ENCODE assay signal across 8 cellular contexts in genomic region chr6:158230967-158231550, GRCh38.
DNase-seq lines count a peak whose midpoint lies in the region; ATAC-seq and TF ChIP-seq lines count a peak whose summit lies in the region.

No MANE protein-coding gene starts in this region.

- no peak for DNase-seq in GM23338 (ENCODE audit: low spot score)
- DNase-seq in WERI-Rb-1: no peak
- no peak for DNase-seq in foreskin keratinocyte
- no peak for DNase-seq in stimulated activated CD4-positive, alpha-beta T cell treated with anti-CD3 and anti-CD28 coated beads, Interleukin-15, amount 100 ng/mL, for 24 hours
- DNase-seq in NCI-H1092 (lab: John Stamatoyannopoulos, UW): no peak
- DNase-seq in NCI-H1694 treated with DMSO at 0.1 percent for 48 hours (lab: John Stamatoyannopoulos, UW): no peak
- DNase-seq in CD1c-positive myeloid dendritic cell (ENCODE audit: extremely low spot score): no peak

- TF ChIP-seq CTCF in GM23338 (conservative IDR thresholded peaks at IDR 0.05; ENCODE audit: low read depth in 2 of 2) (no peak), WERI-Rb-1 (IDR thresholded peaks at IDR 0.05; ENCODE audit: low read depth, low read length) (no peak), foreskin keratinocyte (conservative IDR thresholded peaks at IDR 0.05) (no peak)

- H3K9ac ChIP-seq in skeletal muscle satellite cell (ENCODE audit: low read depth, low read length): peak overlapping the region; percentile 75

- H3K4me3 Mint-ChIP-seq in GM23338: peak overlapping the region; percentile 81

- peaks cover 20% of the 10 kb centered on the region for H3K27me3 Mint-ChIP-seq in GM23338 (ENCODE audit: insufficient read depth, low read depth, poor library complexity)

- H3K9me2 ChIP-seq in GM23338 (ENCODE audit: insufficient read depth): no peaks in the 10 kb centered on the region

- peaks cover 20% of the 10 kb centered on the region; the same call in 1 of the 2 replicates for H4K20me1 ChIP-seq in GM23338 (replicated peaks; ENCODE audit: insufficient read depth)

- no peaks in the 10 kb centered on the region for H3K9me3 ChIP-seq in WERI-Rb-1 (ENCODE audit: severe bottlenecking)
- no peaks in the 10 kb centered on the region for H3K9me3 ChIP-seq in skeletal muscle satellite cell (replicated peaks; ENCODE audit: low read length)

- H3K4me2 ChIP-seq in GM23338 (peak overlapping the region; percentile 81), skeletal muscle satellite cell (ENCODE audit: low read length) (peak overlapping the region; percentile 83)

- H3K36me3 ChIP-seq in GM23338 (ENCODE audit: insufficient read depth) (no peaks in the 10 kb centered on the region), WERI-Rb-1 (peaks cover 20% of the 10 kb centered on the region), skeletal muscle satellite cell (ENCODE audit: insufficient read depth, low read length) (no peaks in the 10 kb centered on the region)

- peak overlapping the region; percentile 83 for H2AFZ ChIP-seq in GM23338

- peaks cover 11% of the 10 kb centered on the region; the same call in 1 of the 3 replicates for H3K36me3 Mint-ChIP-seq in GM23338 (ENCODE audit: low read depth)

- H3K27ac ChIP-seq in GM23338 (ENCODE audit: low read depth) (peak overlapping the region; percentile 30; the same call in 1 of the 2 replicates), WERI-Rb-1 (peak overlapping the region; percentile 98), foreskin keratinocyte (peak overlapping the region; percentile 2)

- peaks cover 10% of the 10 kb centered on the region; the same call in 1 of the 2 replicates for H3F3A ChIP-seq in GM23338 (replicated peaks; ENCODE audit: low read depth)

- peaks cover 29% of the 10 kb centered on the region for H3K27me3 ChIP-seq in GM23338 (ENCODE audit: insufficient read depth)
- H3K27me3 ChIP-seq in WERI-Rb-1 (ENCODE audit: insufficient read depth, low read depth, severe bottlenecking): no peaks in the 10 kb centered on the region
- no peaks in the 10 kb centered on the region for H3K27me3 ChIP-seq in foreskin keratinocyte
- no peaks in the 10 kb centered on the region for H3K27me3 ChIP-seq in skeletal muscle satellite cell (ENCODE audit: control insufficient read depth, insufficient read depth, low read length)

- peaks cover 21% of the 10 kb centered on the region for H3K4me1 Mint-ChIP-seq in GM23338

- peaks cover 32% of the 10 kb centered on the region for H3K79me2 ChIP-seq in GM23338 (replicated peaks; ENCODE audit: insufficient read depth)

- peaks cover 16% of the 10 kb centered on the region for H3K4me1 ChIP-seq in GM23338 (ENCODE audit: insufficient read depth)
- H3K4me1 ChIP-seq in foreskin keratinocyte: peaks cover 7% of the 10 kb centered on the region
- H3K4me1 ChIP-seq in skeletal muscle satellite cell (ENCODE audit: control insufficient read depth, insufficient read depth, low read length): peaks cover 20% of the 10 kb centered on the region

- ATAC-seq in GM23338: no peak
- ATAC-seq in foreskin keratinocyte: no peak

- H3K27ac Mint-ChIP-seq in GM23338: no peak overlapping the region; the same call in 1 of the 2 replicates

- no peaks in the 10 kb centered on the region for H3K9me3 Mint-ChIP-seq in GM23338

- peak overlapping the region; percentile 59 for H3K4me3 ChIP-seq in GM23338
- peak overlapping the region; percentile 69 for H3K4me3 ChIP-seq in WERI-Rb-1 (ENCODE audit: low read depth, low read length)
- peak overlapping the region; percentile 82 for H3K4me3 ChIP-seq in skeletal muscle satellite cell (ENCODE audit: low read length)

TF ChIP-seq in GM23338, 12 proteins besides CTCF, POLR2A, EP300 and RAD21 (continues in another document):
- TF ChIP-seq NANOG (IDR thresholded peaks at IDR 0.05; ENCODE audit: borderline replicate concordance) (no peak), ZNF462 (CRISPR knock-in tag; IDR thresholded peaks at IDR 0.05) (no peak), JUNB (IDR thresholded peaks at IDR 0.05; ENCODE audit: unreplicated experiment) (no peak), ZNF114 (CRISPR knock-in tag; IDR thresholded peaks at IDR 0.05) (no peak), REST (IDR thresholded peaks at IDR 0.05; ENCODE audit: unreplicated experiment) (no peak), EZH2phosphoT487 (IDR thresholded peaks at IDR 0.05; ENCODE audit: unreplicated experiment) (no peak), ZNF331 (CRISPR knock-in tag; IDR thresholded peaks at IDR 0.05; ENCODE audit: low read depth) (no peak), POLR2AphosphoS5 (IDR thresholded peaks at IDR 0.05; ENCODE audit: low read depth) (no peak)

Comparison
In these comparisons a context has a peak if more than half of its experiments do, and no peak if none do; other contexts are left out.
1. H3K27ac ChIP-seq: peak in every context shown above with its lines; median percentile 98 in WERI-Rb-1; 30 in GM23338; 2 in foreskin keratinocyte.